In genomic region chr19:51693819-51694218, GRCh38 we compare ENCODE assay signal across 1 cellular context.
TF ChIP-seq lines count a peak whose summit lies in the region.

No MANE protein-coding gene starts in this region.

TF ChIP-seq in HEK293, 187 proteins besides CTCF, POLR2A, EP300 and RAD21 (continued from another document):
- TF ChIP-seq ZBTB11 (tag by site-specific recombination; conservative IDR thresholded peaks at IDR 0.05; ENCODE audit: low read depth) = no peak
